In genomic region chr11:130861902-130862552, GRCh38 we compare ENCODE assay signal across 1 cellular context.
TF ChIP-seq lines count a peak whose summit lies in the region.

No MANE protein-coding gene starts in this region.

TF ChIP-seq in GM23338, 12 proteins besides CTCF, POLR2A, EP300 and RAD21 (continued from another document):
- TF ChIP-seq, protein P1, sequence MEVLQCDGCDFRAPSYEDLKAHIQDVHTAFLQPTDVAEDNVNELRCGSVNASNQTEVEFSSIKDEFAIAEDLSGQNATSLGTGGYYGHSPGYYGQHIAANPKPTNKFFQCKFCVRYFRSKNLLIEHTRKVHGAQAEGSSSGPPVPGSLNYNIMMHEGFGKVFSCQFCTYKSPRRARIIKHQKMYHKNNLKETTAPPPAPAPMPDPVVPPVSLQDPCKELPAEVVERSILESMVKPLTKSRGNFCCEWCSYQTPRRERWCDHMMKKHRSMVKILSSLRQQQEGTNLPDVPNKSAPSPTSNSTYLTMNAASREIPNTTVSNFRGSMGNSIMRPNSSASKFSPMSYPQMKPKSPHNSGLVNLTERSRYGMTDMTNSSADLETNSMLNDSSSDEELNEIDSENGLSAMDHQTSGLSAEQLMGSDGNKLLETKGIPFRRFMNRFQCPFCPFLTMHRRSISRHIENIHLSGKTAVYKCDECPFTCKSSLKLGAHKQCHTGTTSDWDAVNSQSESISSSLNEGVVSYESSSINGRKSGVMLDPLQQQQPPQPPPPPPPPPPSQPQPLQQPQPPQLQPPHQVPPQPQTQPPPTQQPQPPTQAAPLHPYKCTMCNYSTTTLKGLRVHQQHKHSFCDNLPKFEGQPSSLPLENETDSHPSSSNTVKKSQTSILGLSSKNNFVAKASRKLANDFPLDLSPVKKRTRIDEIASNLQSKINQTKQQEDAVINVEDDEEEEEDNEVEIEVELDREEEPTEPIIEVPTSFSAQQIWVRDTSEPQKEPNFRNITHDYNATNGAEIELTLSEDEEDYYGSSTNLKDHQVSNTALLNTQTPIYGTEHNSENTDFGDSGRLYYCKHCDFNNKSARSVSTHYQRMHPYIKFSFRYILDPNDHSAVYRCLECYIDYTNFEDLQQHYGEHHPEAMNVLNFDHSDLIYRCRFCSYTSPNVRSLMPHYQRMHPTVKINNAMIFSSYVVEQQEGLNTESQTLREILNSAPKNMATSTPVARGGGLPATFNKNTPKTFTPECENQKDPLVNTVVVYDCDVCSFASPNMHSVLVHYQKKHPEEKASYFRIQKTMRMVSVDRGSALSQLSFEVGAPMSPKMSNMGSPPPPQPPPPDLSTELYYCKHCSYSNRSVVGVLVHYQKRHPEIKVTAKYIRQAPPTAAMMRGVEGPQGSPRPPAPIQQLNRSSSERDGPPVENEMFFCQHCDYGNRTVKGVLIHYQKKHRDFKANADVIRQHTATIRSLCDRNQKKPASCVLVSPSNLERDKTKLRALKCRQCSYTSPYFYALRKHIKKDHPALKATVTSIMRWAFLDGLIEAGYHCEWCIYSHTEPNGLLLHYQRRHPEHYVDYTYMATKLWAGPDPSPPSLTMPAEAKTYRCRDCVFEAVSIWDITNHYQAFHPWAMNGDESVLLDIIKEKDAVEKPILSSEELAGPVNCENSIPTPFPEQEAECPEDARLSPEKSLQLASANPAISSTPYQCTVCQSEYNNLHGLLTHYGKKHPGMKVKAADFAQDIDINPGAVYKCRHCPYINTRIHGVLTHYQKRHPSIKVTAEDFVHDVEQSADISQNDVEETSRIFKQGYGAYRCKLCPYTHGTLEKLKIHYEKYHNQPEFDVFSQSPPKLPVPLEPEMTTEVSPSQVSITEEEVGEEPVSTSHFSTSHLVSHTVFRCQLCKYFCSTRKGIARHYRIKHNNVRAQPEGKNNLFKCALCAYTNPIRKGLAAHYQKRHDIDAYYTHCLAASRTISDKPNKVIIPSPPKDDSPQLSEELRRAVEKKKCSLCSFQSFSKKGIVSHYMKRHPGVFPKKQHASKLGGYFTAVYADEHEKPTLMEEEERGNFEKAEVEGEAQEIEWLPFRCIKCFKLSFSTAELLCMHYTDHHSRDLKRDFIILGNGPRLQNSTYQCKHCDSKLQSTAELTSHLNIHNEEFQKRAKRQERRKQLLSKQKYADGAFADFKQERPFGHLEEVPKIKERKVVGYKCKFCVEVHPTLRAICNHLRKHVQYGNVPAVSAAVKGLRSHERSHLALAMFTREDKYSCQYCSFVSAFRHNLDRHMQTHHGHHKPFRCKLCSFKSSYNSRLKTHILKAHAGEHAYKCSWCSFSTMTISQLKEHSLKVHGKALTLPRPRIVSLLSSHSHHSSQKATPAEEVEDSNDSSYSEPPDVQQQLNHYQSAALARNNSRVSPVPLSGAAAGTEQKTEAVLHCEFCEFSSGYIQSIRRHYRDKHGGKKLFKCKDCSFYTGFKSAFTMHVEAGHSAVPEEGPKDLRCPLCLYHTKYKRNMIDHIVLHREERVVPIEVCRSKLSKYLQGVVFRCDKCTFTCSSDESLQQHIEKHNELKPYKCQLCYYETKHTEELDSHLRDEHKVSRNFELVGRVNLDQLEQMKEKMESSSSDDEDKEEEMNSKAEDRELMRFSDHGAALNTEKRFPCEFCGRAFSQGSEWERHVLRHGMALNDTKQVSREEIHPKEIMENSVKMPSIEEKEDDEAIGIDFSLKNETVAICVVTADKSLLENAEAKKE (CRISPR knock-in tag; IDR thresholded peaks at IDR 0.05) = no peak
- TF ChIP-seq, protein P2, sequence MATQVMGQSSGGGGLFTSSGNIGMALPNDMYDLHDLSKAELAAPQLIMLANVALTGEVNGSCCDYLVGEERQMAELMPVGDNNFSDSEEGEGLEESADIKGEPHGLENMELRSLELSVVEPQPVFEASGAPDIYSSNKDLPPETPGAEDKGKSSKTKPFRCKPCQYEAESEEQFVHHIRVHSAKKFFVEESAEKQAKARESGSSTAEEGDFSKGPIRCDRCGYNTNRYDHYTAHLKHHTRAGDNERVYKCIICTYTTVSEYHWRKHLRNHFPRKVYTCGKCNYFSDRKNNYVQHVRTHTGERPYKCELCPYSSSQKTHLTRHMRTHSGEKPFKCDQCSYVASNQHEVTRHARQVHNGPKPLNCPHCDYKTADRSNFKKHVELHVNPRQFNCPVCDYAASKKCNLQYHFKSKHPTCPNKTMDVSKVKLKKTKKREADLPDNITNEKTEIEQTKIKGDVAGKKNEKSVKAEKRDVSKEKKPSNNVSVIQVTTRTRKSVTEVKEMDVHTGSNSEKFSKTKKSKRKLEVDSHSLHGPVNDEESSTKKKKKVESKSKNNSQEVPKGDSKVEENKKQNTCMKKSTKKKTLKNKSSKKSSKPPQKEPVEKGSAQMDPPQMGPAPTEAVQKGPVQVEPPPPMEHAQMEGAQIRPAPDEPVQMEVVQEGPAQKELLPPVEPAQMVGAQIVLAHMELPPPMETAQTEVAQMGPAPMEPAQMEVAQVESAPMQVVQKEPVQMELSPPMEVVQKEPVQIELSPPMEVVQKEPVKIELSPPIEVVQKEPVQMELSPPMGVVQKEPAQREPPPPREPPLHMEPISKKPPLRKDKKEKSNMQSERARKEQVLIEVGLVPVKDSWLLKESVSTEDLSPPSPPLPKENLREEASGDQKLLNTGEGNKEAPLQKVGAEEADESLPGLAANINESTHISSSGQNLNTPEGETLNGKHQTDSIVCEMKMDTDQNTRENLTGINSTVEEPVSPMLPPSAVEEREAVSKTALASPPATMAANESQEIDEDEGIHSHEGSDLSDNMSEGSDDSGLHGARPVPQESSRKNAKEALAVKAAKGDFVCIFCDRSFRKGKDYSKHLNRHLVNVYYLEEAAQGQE (IDR thresholded peaks at IDR 0.05; ENCODE audit: unreplicated experiment) = no peak
- TF ChIP-seq ZNF114 (CRISPR knock-in tag; IDR thresholded peaks at IDR 0.05) (no peak), ETS1 (IDR thresholded peaks at IDR 0.05) (no peak), ZNF331 (CRISPR knock-in tag; IDR thresholded peaks at IDR 0.05; ENCODE audit: low read depth) (no peak)
